In the genomic region with DNA sequence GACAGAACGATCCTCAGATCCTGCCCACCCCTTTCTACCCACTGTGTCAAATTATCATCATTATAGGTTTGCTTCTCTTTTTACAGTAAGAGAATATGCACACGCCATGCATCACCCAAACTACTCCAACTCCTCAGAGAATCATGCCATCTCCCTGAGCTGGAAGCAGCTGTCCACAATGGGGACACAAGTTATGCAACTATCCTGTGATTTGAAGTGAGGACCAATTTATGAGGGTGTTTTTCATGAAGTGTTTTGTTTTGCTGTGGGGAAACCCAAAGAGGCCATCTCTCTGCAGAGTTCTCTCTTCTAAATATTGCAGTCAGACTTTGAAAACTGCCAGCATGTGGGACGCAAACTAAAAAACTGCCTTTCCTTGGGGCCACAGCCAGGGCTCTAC, we compare ENCODE assay signal across 2 cellular contexts.
TF ChIP-seq lines count a peak whose summit lies in the region.

No MANE protein-coding gene starts in this region.

TF ChIP-seq in liver, 16 proteins besides CTCF, POLR2A, EP300 and RAD21:
- TF ChIP-seq FOXA1 (IDR thresholded peaks at IDR 0.05) (no peak), HNF4G (IDR thresholded peaks at IDR 0.05) (no peak), NR2F2 (IDR thresholded peaks at IDR 0.05) (no peak), EGR1 (IDR thresholded peaks at IDR 0.05; ENCODE audit: low read depth in 2 of 2) (no peak)

TF ChIP-seq in HepG2, 621 proteins besides CTCF, POLR2A, EP300 and RAD21:
- TF ChIP-seq ZNF367 (CRISPR knock-in tag; IDR thresholded peaks at IDR 0.05; ENCODE audit: borderline replicate concordance) (no peak), NBN (conservative IDR thresholded peaks at IDR 0.05) (no peak), NR1H2 (CRISPR knock-in tag; IDR thresholded peaks at IDR 0.05; ENCODE audit: borderline replicate concordance, low read depth) (no peak), SMARCE1 (IDR thresholded peaks at IDR 0.05; ENCODE audit: borderline replicate concordance) (no peak), ZNF660 (CRISPR knock-in tag; IDR thresholded peaks at IDR 0.05; ENCODE audit: borderline replicate concordance, low read depth) (no peak), SNRNP70 (IDR thresholded peaks at IDR 0.05; ENCODE audit: low read depth, low read length) (no peak), SIN3A (IDR thresholded peaks at IDR 0.05; ENCODE audit: borderline replicate concordance, low read depth, low read length) (no peak), CHCHD3 (CRISPR knock-in tag; IDR thresholded peaks at IDR 0.05) (no peak)
- TF ChIP-seq, protein P1, sequence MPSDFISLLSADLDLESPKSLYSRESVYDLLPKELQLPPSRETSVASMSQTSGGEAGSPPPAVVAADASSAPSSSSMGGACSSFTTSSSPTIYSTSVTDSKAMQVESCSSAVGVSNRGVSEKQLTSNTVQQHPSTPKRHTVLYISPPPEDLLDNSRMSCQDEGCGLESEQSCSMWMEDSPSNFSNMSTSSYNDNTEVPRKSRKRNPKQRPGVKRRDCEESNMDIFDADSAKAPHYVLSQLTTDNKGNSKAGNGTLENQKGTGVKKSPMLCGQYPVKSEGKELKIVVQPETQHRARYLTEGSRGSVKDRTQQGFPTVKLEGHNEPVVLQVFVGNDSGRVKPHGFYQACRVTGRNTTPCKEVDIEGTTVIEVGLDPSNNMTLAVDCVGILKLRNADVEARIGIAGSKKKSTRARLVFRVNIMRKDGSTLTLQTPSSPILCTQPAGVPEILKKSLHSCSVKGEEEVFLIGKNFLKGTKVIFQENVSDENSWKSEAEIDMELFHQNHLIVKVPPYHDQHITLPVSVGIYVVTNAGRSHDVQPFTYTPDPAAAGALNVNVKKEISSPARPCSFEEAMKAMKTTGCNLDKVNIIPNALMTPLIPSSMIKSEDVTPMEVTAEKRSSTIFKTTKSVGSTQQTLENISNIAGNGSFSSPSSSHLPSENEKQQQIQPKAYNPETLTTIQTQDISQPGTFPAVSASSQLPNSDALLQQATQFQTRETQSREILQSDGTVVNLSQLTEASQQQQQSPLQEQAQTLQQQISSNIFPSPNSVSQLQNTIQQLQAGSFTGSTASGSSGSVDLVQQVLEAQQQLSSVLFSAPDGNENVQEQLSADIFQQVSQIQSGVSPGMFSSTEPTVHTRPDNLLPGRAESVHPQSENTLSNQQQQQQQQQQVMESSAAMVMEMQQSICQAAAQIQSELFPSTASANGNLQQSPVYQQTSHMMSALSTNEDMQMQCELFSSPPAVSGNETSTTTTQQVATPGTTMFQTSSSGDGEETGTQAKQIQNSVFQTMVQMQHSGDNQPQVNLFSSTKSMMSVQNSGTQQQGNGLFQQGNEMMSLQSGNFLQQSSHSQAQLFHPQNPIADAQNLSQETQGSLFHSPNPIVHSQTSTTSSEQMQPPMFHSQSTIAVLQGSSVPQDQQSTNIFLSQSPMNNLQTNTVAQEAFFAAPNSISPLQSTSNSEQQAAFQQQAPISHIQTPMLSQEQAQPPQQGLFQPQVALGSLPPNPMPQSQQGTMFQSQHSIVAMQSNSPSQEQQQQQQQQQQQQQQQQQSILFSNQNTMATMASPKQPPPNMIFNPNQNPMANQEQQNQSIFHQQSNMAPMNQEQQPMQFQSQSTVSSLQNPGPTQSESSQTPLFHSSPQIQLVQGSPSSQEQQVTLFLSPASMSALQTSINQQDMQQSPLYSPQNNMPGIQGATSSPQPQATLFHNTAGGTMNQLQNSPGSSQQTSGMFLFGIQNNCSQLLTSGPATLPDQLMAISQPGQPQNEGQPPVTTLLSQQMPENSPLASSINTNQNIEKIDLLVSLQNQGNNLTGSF (CRISPR knock-in tag; IDR thresholded peaks at IDR 0.05) = no peak
